33 cellular contexts compared by ENCODE assay signal in genomic region chr13:49279885-49280284, GRCh38.
"Had no signal": no experiment of that assay in that cellular context is flagged by ENCODE, and none has a peak within 500 bp of the region (broad histone marks: within the 10 kb centered on the region; RNA-seq: fewer than 3 reads in every experiment).

No MANE protein-coding gene starts in this region.

- H3K36me3 Mint-ChIP-seq: activated naive CD4-positive, alpha-beta T cell treated with anti-CD3 and anti-CD28 coated beads, Interleukin-2, amount 50 U/mL, for 72 hours had no signal

- ATAC-seq: activated CD8-positive, alpha-beta T cell treated with anti-CD3 and anti-CD28 coated beads for 36 hours; activated naive CD4-positive, alpha-beta T cell treated with anti-CD3 and anti-CD28 coated beads, Interleukin-2, amount 50 U/mL, for 72 hours; activated T-cell treated with anti-CD3 and anti-CD28 coated beads, Interleukin-2, amount 50 U/mL, for 4 hours; activated T-cell treated with anti-CD3 and anti-CD28 coated beads, Interleukin-2, amount 50 U/mL, for 72 hours; body of pancreas had no signal

- H3K4me1 Mint-ChIP-seq: activated B cell treated with CpG ODN at 0.5 μM for 24 hours; activated CD4-positive, alpha-beta T cell treated with anti-CD3 and anti-CD28 coated beads, Interleukin-2, amount 10 ng/mL, durations not matched to agents 24 days and 14 days; activated naive CD8-positive, alpha-beta T cell treated with anti-CD3 and anti-CD28 coated beads for 36 hours had no signal

- FAIRE-seq: astrocyte, TTC549 had no signal

- H3K9me3 Mint-ChIP-seq: activated B cell treated with CpG ODN at 0.5 μM for 24 hours; activated CD4-positive, alpha-beta memory T cell treated with anti-CD3 and anti-CD28 coated beads for 36 hours; activated CD4-positive, alpha-beta T cell treated with anti-CD3 and anti-CD28 coated beads, Interleukin-2, amount 10 ng/mL, durations not matched to agents 24 days and 14 days; activated CD8-positive, alpha-beta T cell treated with anti-CD3 and anti-CD28 coated beads for 36 hours; activated naive CD4-positive, alpha-beta T cell treated with anti-CD3 and anti-CD28 coated beads for 36 hours; activated naive CD4-positive, alpha-beta T cell treated with anti-CD3 and anti-CD28 coated beads, Interleukin-2, amount 50 U/mL, for 72 hours; activated naive CD8-positive, alpha-beta T cell treated with anti-CD3 and anti-CD28 coated beads for 36 hours; activated T-cell treated with anti-CD3 and anti-CD28 coated beads, Interleukin-2, amount 50 U/mL, for 4 hours; activated T-cell treated with anti-CD3 and anti-CD28 coated beads, Interleukin-2, amount 50 U/mL, for 72 hours; activated T-helper 1 cell treated with anti-CD3 and anti-CD28 coated beads, Interleukin-12 subunit alpha, Interleukin-12 subunit beta, Interleukin-2, Interleukin-4 antibody, amounts not matched to agents 30 ng/mL and 10 ng/mL and 1 ng/mL, durations not matched to agents 14 hours and 24 hours and 36 hours; activated T-helper 2 cell treated with anti-CD3 and anti-CD28 coated beads, Interferon-gamma antibody, Interleukin-2, Interleukin-4, amounts not matched to agents 10 μg/mL and 5 μg/mL and 100 μg/mL, durations not matched to agents 14 hours and 24 hours and 36 hours; T-helper 1 cell treated with Interleukin-12 subunit alpha and Interleukin-12 subunit beta and Interleukin-4 antibody, amounts not matched to agents 30 μg/mL and 1 μg/mL, for 36 hours; T-helper 2 cell treated with Interferon-gamma antibody and Interleukin-4, amounts not matched to agents 5 μg/mL and 100 μg/mL, for 36 hours had no signal

- H3K4me3 Mint-ChIP-seq: activated B cell treated with CpG ODN at 0.5 μM for 24 hours; activated CD4-positive, alpha-beta memory T cell treated with anti-CD3 and anti-CD28 coated beads for 36 hours; activated CD4-positive, alpha-beta T cell treated with anti-CD3 and anti-CD28 coated beads, Interleukin-2, amount 10 ng/mL, durations not matched to agents 24 days and 14 days; activated CD8-positive, alpha-beta T cell treated with anti-CD3 and anti-CD28 coated beads for 36 hours; activated naive CD4-positive, alpha-beta T cell treated with anti-CD3 and anti-CD28 coated beads for 36 hours; activated naive CD8-positive, alpha-beta T cell treated with anti-CD3 and anti-CD28 coated beads for 36 hours; activated T-cell treated with anti-CD3 and anti-CD28 coated beads, Interleukin-2, amount 50 U/mL, for 4 hours; activated T-cell treated with anti-CD3 and anti-CD28 coated beads, Interleukin-2, amount 50 U/mL, for 72 hours; activated T-helper 1 cell treated with anti-CD3 and anti-CD28 coated beads, Interleukin-12 subunit alpha, Interleukin-12 subunit beta, Interleukin-2, Interleukin-4 antibody, amounts not matched to agents 30 ng/mL and 10 ng/mL and 1 ng/mL, durations not matched to agents 14 hours and 24 hours and 36 hours; T-helper 1 cell treated with Interleukin-12 subunit alpha and Interleukin-12 subunit beta and Interleukin-4 antibody, amounts not matched to agents 30 μg/mL and 1 μg/mL, for 36 hours; T-helper 2 cell treated with Interferon-gamma antibody and Interleukin-4, amounts not matched to agents 5 μg/mL and 100 μg/mL, for 36 hours had no signal

- H3K27ac Mint-ChIP-seq: activated B cell treated with CpG ODN at 0.5 μM for 24 hours; activated CD4-positive, alpha-beta memory T cell treated with anti-CD3 and anti-CD28 coated beads for 36 hours; activated CD4-positive, alpha-beta T cell treated with anti-CD3 and anti-CD28 coated beads, Interleukin-2, amount 10 ng/mL, durations not matched to agents 24 days and 14 days; activated CD8-positive, alpha-beta T cell treated with anti-CD3 and anti-CD28 coated beads for 36 hours; activated naive CD4-positive, alpha-beta T cell treated with anti-CD3 and anti-CD28 coated beads for 36 hours; activated naive CD4-positive, alpha-beta T cell treated with anti-CD3 and anti-CD28 coated beads, Interleukin-2, amount 50 U/mL, for 72 hours; activated naive CD8-positive, alpha-beta T cell treated with anti-CD3 and anti-CD28 coated beads for 36 hours; activated T-cell treated with anti-CD3 and anti-CD28 coated beads, Interleukin-2, amount 50 U/mL, for 72 hours; activated T-helper 1 cell treated with anti-CD3 and anti-CD28 coated beads, Interleukin-12 subunit alpha, Interleukin-12 subunit beta, Interleukin-2, Interleukin-4 antibody, amounts not matched to agents 30 ng/mL and 10 ng/mL and 1 ng/mL, durations not matched to agents 14 hours and 24 hours and 36 hours; activated T-helper 2 cell treated with anti-CD3 and anti-CD28 coated beads, Interferon-gamma antibody, Interleukin-2, Interleukin-4, amounts not matched to agents 10 μg/mL and 5 μg/mL and 100 μg/mL, durations not matched to agents 14 hours and 24 hours and 36 hours; T-helper 1 cell treated with Interleukin-12 subunit alpha and Interleukin-12 subunit beta and Interleukin-4 antibody, amounts not matched to agents 30 μg/mL and 1 μg/mL, for 36 hours; T-helper 2 cell treated with Interferon-gamma antibody and Interleukin-4, amounts not matched to agents 5 μg/mL and 100 μg/mL, for 36 hours had no signal

- DNase-seq: activated B cell treated with CpG ODN at 0.5 μM for 24 hours; activated CD4-positive, alpha-beta memory T cell treated with anti-CD3 and anti-CD28 coated beads for 36 hours; activated CD4-positive, alpha-beta T cell treated with anti-CD3 and anti-CD28 coated beads for 4 hours; activated CD4-positive, alpha-beta T cell treated with anti-CD3 and anti-CD28 coated beads, Interleukin-2, amount 10 ng/mL, durations not matched to agents 24 days and 14 days; activated CD4-positive, alpha-beta T cell treated with anti-CD3 and anti-CD28 coated beads, Interleukin-2, amount 50 U/mL, for 1 hour; activated CD4-positive, alpha-beta T cell treated with anti-CD3 and anti-CD28 coated beads, Interleukin-2, amount 50 U/mL, for 4 hours; activated CD8-positive, alpha-beta memory T cell treated with anti-CD3 and anti-CD28 coated beads, Interleukin-2, amount 50 U/mL, for 4 hours; activated CD8-positive, alpha-beta T cell treated with anti-CD3 and anti-CD28 coated beads for 36 hours; activated effector memory CD4-positive, alpha-beta T cell treated with Interleukin-2 at 50 U/mL for 16 hours; activated gamma-delta T cell; activated naive CD4-positive, alpha-beta T cell treated with anti-CD3 and anti-CD28 coated beads for 36 hours; activated naive CD4-positive, alpha-beta T cell treated with anti-CD3 and anti-CD28 coated beads, Interleukin-2, amount 50 U/mL, for 16 hours; activated naive CD8-positive, alpha-beta T cell treated with anti-CD3 and anti-CD28 coated beads for 36 hours; activated T-cell treated with anti-CD3 and anti-CD28 coated beads for 4 hours; activated T-cell treated with anti-CD3 and anti-CD28 coated beads, Interleukin-2, amount 50 U/mL, for 1 hour; activated T-cell treated with anti-CD3 and anti-CD28 coated beads, Interleukin-2, amount 50 U/mL, for 4 hours; activated T-cell treated with anti-CD3 and anti-CD28 coated beads, Interleukin-2, amount 50 U/mL, for 72 hours; adrenal gland; amniotic stem cell; aorta; body of pancreas; brain microvascular endothelial cell; central memory CD4-positive, alpha-beta T cell; T-helper 1 cell; T-helper 2 cell; T-helper 9 cell had no signal
